15 cellular contexts compared by ENCODE assay signal in the genomic region with DNA sequence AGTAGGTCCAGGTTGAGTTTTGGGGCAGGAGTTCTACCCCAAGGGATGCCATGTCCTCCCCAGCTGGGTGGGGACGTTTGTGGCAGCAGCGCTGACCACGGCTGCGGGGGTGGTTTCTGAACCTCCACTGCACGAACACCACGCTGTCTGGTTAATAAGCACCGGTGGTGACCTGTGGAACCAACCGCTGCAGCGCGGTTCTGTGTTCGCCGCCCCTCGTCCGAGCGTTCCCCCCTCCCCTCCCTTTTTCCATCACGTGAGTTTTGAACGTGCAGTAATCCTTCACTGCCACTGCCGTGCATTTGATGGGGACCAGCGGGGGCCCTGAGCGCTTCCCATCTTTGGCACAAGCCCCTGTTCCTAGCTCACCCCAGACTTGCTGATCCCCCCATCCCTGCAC.
"Had no signal": no experiment of that assay in that cellular context is flagged by ENCODE, and none has a peak within 500 bp of the region (broad histone marks: within the 10 kb centered on the region; RNA-seq: fewer than 3 reads in every experiment).

No MANE protein-coding gene starts in this region.

- H3K27ac Mint-ChIP-seq: activated T-helper 2 cell treated with anti-CD3 and anti-CD28 coated beads, Interferon-gamma antibody, Interleukin-2, Interleukin-4, amounts not matched to agents 10 μg/mL and 5 μg/mL and 100 μg/mL, durations not matched to agents 14 hours and 24 hours and 36 hours; effector memory CD8-positive, alpha-beta T cell; type B pancreatic cell had no signal

- H3K4me1 ChIP-seq: parathyroid adenoma had no signal

- H3K9me3 ChIP-seq: adrenal gland had no signal

- H3K27me3 Mint-ChIP-seq: effector memory CD8-positive, alpha-beta T cell; type B pancreatic cell had no signal

- H3K4me3 Mint-ChIP-seq: effector memory CD8-positive, alpha-beta T cell; type B pancreatic cell had no signal

- H3K9me3 Mint-ChIP-seq: activated T-helper 2 cell treated with anti-CD3 and anti-CD28 coated beads, Interferon-gamma antibody, Interleukin-2, Interleukin-4, amounts not matched to agents 10 μg/mL and 5 μg/mL and 100 μg/mL, durations not matched to agents 14 hours and 24 hours and 36 hours; effector memory CD8-positive, alpha-beta T cell; immature natural killer cell; type B pancreatic cell had no signal

- H3K27me3 ChIP-seq: adrenal gland had no signal

- ATAC-seq: effector memory CD8-positive, alpha-beta T cell; left lobe of liver had no signal

- DNase-seq: activated CD4-positive, alpha-beta T cell treated with anti-CD3 and anti-CD28 coated beads, Interleukin-2, amount 50 U/mL, for 1 hour; activated naive CD4-positive, alpha-beta T cell treated with anti-CD3 and anti-CD28 coated beads, Interleukin-2, amount 50 U/mL, for 16 hours; activated T-cell treated with anti-CD3 and anti-CD28 coated beads for 4 hours; adrenal gland; central memory CD4-positive, alpha-beta T cell; effector memory CD8-positive, alpha-beta T cell; mesenchymal stem cell; stimulated activated CD4-positive, alpha-beta T cell treated with anti-CD3 and anti-CD28 coated beads, Interleukin-4, amount 100 ng/mL, for 4 hours; T-helper 2 cell had no signal

- H3K27ac ChIP-seq: adrenal gland, parathyroid adenoma, skin epidermis had no signal

- H3K36me3 Mint-ChIP-seq: immature natural killer cell had no signal

- H3K4me3 ChIP-seq: adrenal gland, skin epidermis had no signal
